1 cellular context compared by ENCODE assay signal in the genomic region with DNA sequence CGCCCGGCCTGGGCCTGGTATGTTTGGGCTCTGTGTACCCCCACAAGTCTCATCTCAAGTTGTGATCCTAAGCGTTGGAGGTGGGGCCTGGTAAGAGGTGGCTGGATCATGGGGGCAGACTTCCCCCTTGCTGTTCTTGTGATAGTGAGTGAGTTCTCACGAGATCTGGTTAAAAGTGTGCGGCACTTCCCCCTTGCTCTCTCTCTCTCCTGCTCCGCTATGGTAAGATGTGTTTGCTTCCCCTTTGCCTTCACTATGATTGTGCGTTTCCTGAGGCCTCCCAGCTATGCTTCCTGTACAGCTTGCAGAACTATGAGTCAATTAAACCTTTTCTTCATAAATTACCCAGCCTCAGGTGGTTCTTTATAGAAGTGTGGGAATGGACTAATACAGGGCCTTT.
TF ChIP-seq lines count a peak whose summit lies in the region.

No MANE protein-coding gene starts in this region.

TF ChIP-seq in SK-N-SH treated with all-trans-retinoic acid at 6 μM for 48 hours, 23 proteins besides CTCF, POLR2A, EP300 and RAD21 (continued from another document):
- TF ChIP-seq TOX (CRISPR knock-in tag; IDR thresholded peaks at IDR 0.05; ENCODE audit: borderline replicate concordance) (no peak), BACH2 (CRISPR knock-in tag; IDR thresholded peaks at IDR 0.05; ENCODE audit: borderline replicate concordance) (no peak), TCF4 (CRISPR knock-in tag; IDR thresholded peaks at IDR 0.05; ENCODE audit: borderline replicate concordance) (no peak)
- TF ChIP-seq, protein P1, sequence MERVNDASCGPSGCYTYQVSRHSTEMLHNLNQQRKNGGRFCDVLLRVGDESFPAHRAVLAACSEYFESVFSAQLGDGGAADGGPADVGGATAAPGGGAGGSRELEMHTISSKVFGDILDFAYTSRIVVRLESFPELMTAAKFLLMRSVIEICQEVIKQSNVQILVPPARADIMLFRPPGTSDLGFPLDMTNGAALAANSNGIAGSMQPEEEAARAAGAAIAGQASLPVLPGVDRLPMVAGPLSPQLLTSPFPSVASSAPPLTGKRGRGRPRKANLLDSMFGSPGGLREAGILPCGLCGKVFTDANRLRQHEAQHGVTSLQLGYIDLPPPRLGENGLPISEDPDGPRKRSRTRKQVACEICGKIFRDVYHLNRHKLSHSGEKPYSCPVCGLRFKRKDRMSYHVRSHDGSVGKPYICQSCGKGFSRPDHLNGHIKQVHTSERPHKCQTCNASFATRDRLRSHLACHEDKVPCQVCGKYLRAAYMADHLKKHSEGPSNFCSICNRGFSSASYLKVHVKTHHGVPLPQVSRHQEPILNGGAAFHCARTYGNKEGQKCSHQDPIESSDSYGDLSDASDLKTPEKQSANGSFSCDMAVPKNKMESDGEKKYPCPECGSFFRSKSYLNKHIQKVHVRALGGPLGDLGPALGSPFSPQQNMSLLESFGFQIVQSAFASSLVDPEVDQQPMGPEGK (CRISPR knock-in tag; IDR thresholded peaks at IDR 0.05; ENCODE audit: borderline replicate concordance) = no peak
TF ChIP-seq in SK-N-SH treated with all-trans-retinoic acid at 6 μM for 48 hours: peak in this region for 0.
